In the genomic region with DNA sequence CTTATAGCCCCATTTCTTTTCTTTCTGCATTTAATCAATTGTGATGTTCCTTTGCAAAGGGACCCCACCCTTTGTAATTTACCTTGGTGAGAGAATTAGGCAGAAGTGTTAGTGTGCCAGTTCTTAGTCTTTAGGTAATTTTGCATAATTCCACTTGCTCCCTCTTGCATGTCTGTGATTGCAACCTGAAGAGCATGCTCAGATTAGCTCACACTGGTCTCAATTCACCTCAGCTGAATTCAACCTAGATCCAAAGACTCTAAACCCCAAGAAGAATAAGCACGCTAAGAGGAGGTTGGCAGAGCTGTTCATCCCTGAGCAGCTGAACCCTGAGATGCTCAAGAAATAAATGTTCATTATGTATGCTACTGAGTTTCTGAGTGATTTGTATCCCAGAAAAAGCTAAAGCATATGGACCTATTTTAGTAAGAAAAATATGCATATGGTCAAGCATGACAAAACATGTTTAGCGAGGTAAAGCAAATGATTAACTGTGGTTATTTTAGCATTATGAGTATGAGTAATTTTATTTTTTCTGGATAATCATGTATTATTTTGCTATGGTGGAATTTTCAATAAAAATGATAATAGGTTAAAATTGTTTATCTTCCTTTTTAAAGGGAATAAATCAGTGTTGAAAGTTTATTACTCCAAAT, we compare ENCODE assay signal across 26 cellular contexts.
DNase-seq lines count a peak whose midpoint lies in the region; ATAC-seq and TF ChIP-seq lines count a peak whose summit lies in the region.
"Had no signal": no experiment of that assay in that cellular context is flagged by ENCODE, and none has a peak within 500 bp of the region (broad histone marks: within the 10 kb centered on the region; RNA-seq: fewer than 3 reads in every experiment).

No MANE protein-coding gene starts in this region.

- WGBS in mammary epithelial cell (ENCODE audit: low coverage, missing lambda C conversion rate): 0% methylated on average over 2 of the region's 2 CpGs
- 46 to 47% methylated on average over 2 of the region's 2 CpGs for WGBS in upper lobe of left lung, 2 donors

- H3K4me1 ChIP-seq in mammary epithelial cell (ENCODE audit: insufficient read depth, low read length) (no peaks in the 10 kb centered on the region), upper lobe of left lung (no peaks in the 10 kb centered on the region)
- H3K4me1 ChIP-seq: breast epithelium had no signal

- no peak overlapping the region for H2AFZ ChIP-seq in mammary epithelial cell (ENCODE audit: low read depth, low read length)

- no peak for TF ChIP-seq EP300 in upper lobe of left lung (IDR thresholded peaks at IDR 0.05)

- H3K36me3 Mint-ChIP-seq in MCF 10A (ENCODE audit: insufficient read depth, unreplicated experiment): no peaks in the 10 kb centered on the region
- H3K36me3 Mint-ChIP-seq in activated naive CD8-positive, alpha-beta T cell treated with anti-CD3 and anti-CD28 coated beads, Interleukin-2, amount 50 U/mL, for 24 hours (ENCODE audit: low read depth): no peaks in the 10 kb centered on the region
- H3K36me3 Mint-ChIP-seq: activated CD8-positive, alpha-beta memory T cell treated with anti-CD3 and anti-CD28 coated beads, Interleukin-2, amount 10 ng/mL, durations not matched to agents 7 days and 5 days; activated naive CD4-positive, alpha-beta T cell treated with anti-CD3 and anti-CD28 coated beads, Interleukin-2, amount 10 ng/mL, durations not matched to agents 7 days and 5 days; naive B cell had no signal

- H3K9me3 ChIP-seq in mammary epithelial cell (replicated peaks; ENCODE audit: insufficient read depth, low read length): no peaks in the 10 kb centered on the region
- H3K9me3 ChIP-seq in upper lobe of left lung: peaks cover 0 to 4% (median 0%) of the 10 kb centered on the region in 4 donors
- H3K9me3 ChIP-seq: breast epithelium had no signal

- no peak overlapping the region for H3K27ac Mint-ChIP-seq in MCF 10A (ENCODE audit: low read depth, unreplicated experiment)
- no peak overlapping the region for H3K27ac Mint-ChIP-seq in activated naive CD8-positive, alpha-beta T cell treated with anti-CD3 and anti-CD28 coated beads, Interleukin-2, amount 50 U/mL, for 24 hours
- H3K27ac Mint-ChIP-seq: activated CD8-positive, alpha-beta memory T cell treated with anti-CD3 and anti-CD28 coated beads, Interleukin-2, amount 10 ng/mL, durations not matched to agents 7 days and 5 days; activated naive CD4-positive, alpha-beta T cell treated with anti-CD3 and anti-CD28 coated beads, Interleukin-2, amount 10 ng/mL, durations not matched to agents 7 days and 5 days; B cell; naive B cell had no signal

- ATAC-seq in HG02970 (IDR thresholded peaks at IDR 0.05; ENCODE audit: low FRiP score, unreplicated experiment) (peak; percentile 50), upper lobe of left lung (ENCODE audit: low FRiP score in 2 of 2) (no peak)
- no peak for ATAC-seq in activated naive CD8-positive, alpha-beta T cell treated with anti-CD3 and anti-CD28 coated beads, Interleukin-2, amount 50 U/mL, for 24 hours
- ATAC-seq: activated CD8-positive, alpha-beta memory T cell treated with anti-CD3 and anti-CD28 coated beads, Interleukin-2, amount 10 ng/mL, durations not matched to agents 7 days and 5 days; esophagus mucosa had no signal

- H3K4me3 Mint-ChIP-seq in MCF 10A (ENCODE audit: unreplicated experiment): no peak overlapping the region
- H3K4me3 Mint-ChIP-seq in activated naive CD8-positive, alpha-beta T cell treated with anti-CD3 and anti-CD28 coated beads, Interleukin-2, amount 50 U/mL, for 24 hours: no peak overlapping the region
- H3K4me3 Mint-ChIP-seq: activated CD8-positive, alpha-beta memory T cell treated with anti-CD3 and anti-CD28 coated beads, Interleukin-2, amount 10 ng/mL, durations not matched to agents 7 days and 5 days; activated naive CD4-positive, alpha-beta T cell treated with anti-CD3 and anti-CD28 coated beads, Interleukin-2, amount 10 ng/mL, durations not matched to agents 7 days and 5 days; B cell; naive B cell had no signal

- no peaks in the 10 kb centered on the region for H3K79me2 ChIP-seq in mammary epithelial cell (ENCODE audit: insufficient read depth, low read length)

- no peak for TF ChIP-seq POLR2A in upper lobe of left lung (IDR thresholded peaks at IDR 0.05)

- CTCF ChIA-PET in mammary epithelial cell (lab: Charles Lee; ENCODE audit: low non-redundant PET): interaction anchor here (0.5 to 0.8 kb wide), 2 partner anchors 176 to 669 kb away, joined by 7 read pairs; no protein-coding TSS in a partner anchor
- CTCF ChIA-PET in MCF 10A (lab: Yijun Ruan, JAX): no interaction called here

- no peaks in the 10 kb centered on the region for H3K27me3 Mint-ChIP-seq in MCF 10A (ENCODE audit: insufficient read depth, unreplicated experiment)
- no peaks in the 10 kb centered on the region for H3K27me3 Mint-ChIP-seq in activated naive CD8-positive, alpha-beta T cell treated with anti-CD3 and anti-CD28 coated beads, Interleukin-2, amount 50 U/mL, for 24 hours
- H3K27me3 Mint-ChIP-seq: activated CD8-positive, alpha-beta memory T cell treated with anti-CD3 and anti-CD28 coated beads, Interleukin-2, amount 10 ng/mL, durations not matched to agents 7 days and 5 days; activated naive CD4-positive, alpha-beta T cell treated with anti-CD3 and anti-CD28 coated beads, Interleukin-2, amount 10 ng/mL, durations not matched to agents 7 days and 5 days; B cell; naive B cell had no signal

- intact Hi-C loops in mammary epithelial cell (cut with micrococcal nuclease): no loop called here
- intact Hi-C loops in MCF 10A (cut with micrococcal nuclease): no loop called here

- no peak overlapping the region for H3K27ac ChIP-seq in mammary epithelial cell (ENCODE audit: insufficient read depth, low read depth, low read length)
- H3K27ac ChIP-seq in upper lobe of left lung: no peak overlapping the region
- H3K27ac ChIP-seq: breast epithelium, skin epidermis, WERI-Rb-1 had no signal

- no peaks in the 10 kb centered on the region for H3K9me3 Mint-ChIP-seq in MCF 10A (ENCODE audit: unreplicated experiment)
- H3K9me3 Mint-ChIP-seq in activated naive CD8-positive, alpha-beta T cell treated with anti-CD3 and anti-CD28 coated beads, Interleukin-2, amount 50 U/mL, for 24 hours: peaks cover 10% of the 10 kb centered on the region
- H3K9me3 Mint-ChIP-seq: activated naive CD4-positive, alpha-beta T cell treated with anti-CD3 and anti-CD28 coated beads, Interleukin-2, amount 10 ng/mL, durations not matched to agents 7 days and 5 days; naive B cell had no signal

- dilution Hi-C loops in mammary epithelial cell (cut with HindIII; ENCODE audit: low sequenced_read_pairs): no loop called here

- no peak overlapping the region for H3K4me3 ChIP-seq in mammary epithelial cell (replicated peaks in 1 of 3; ENCODE audit: insufficient read depth in 1 of 3, low read depth in 2 of 3, low read length in 3 of 3)
- no peak overlapping the region for H3K4me3 ChIP-seq in upper lobe of left lung
- H3K4me3 ChIP-seq: breast epithelium, skin epidermis had no signal

- H3K9ac ChIP-seq in mammary epithelial cell (ENCODE audit: insufficient read depth, low read length): no peak overlapping the region

- DNase-seq in mammary epithelial cell (peak; percentile 1), MCF 10A (ENCODE audit: unreplicated experiment) (no peak), NCI-H1694 treated with DMSO at 0.1 percent for 48 hours (lab: John Stamatoyannopoulos, UW) (peak; percentile 81), upper lobe of left lung (no peak), kidney glomerular epithelial cell (lab: John Stamatoyannopoulos, UW) (no peak), NCI-H345 (lab: John Stamatoyannopoulos, UW) (no peak)
- DNase-seq in activated naive CD8-positive, alpha-beta T cell treated with anti-CD3 and anti-CD28 coated beads, Interleukin-2, amount 50 U/mL, for 24 hours: no peak
- DNase-seq: activated CD4-positive, alpha-beta T cell treated with anti-CD3 and anti-CD28 coated beads, Interleukin-2, amount 50 U/mL, for 1 hour; activated CD8-positive, alpha-beta memory T cell treated with anti-CD3 and anti-CD28 coated beads, Interleukin-2, amount 10 ng/mL, durations not matched to agents 7 days and 5 days; activated naive CD4-positive, alpha-beta T cell treated with anti-CD3 and anti-CD28 coated beads, Interleukin-2, amount 10 ng/mL, durations not matched to agents 7 days and 5 days; amygdala; DMS79; effector memory CD4-positive, alpha-beta T cell; foreskin melanocyte; GF-D8; naive B cell; NCI-H1092 treated with DMSO at 0.1 percent for 48 hours; NCI-H2029; nucleus accumbens; trophoblast cell; WERI-Rb-1 had no signal

- no peaks in the 10 kb centered on the region for H3K36me3 ChIP-seq in mammary epithelial cell (ENCODE audit: insufficient read depth, low read length)
- no peaks in the 10 kb centered on the region for H3K36me3 ChIP-seq in upper lobe of left lung
- H3K36me3 ChIP-seq: breast epithelium, WERI-Rb-1 had no signal

- H3K27me3 ChIP-seq in mammary epithelial cell (ENCODE audit: insufficient read depth, low read length) (no peaks in the 10 kb centered on the region), upper lobe of left lung (no peaks in the 10 kb centered on the region)
- H3K27me3 ChIP-seq: breast epithelium had no signal

- H3K4me1 Mint-ChIP-seq in MCF 10A (ENCODE audit: insufficient read depth, unreplicated experiment): peaks cover 5% of the 10 kb centered on the region
- no peaks in the 10 kb centered on the region for H3K4me1 Mint-ChIP-seq in activated naive CD8-positive, alpha-beta T cell treated with anti-CD3 and anti-CD28 coated beads, Interleukin-2, amount 50 U/mL, for 24 hours
- H3K4me1 Mint-ChIP-seq: activated CD8-positive, alpha-beta memory T cell treated with anti-CD3 and anti-CD28 coated beads, Interleukin-2, amount 10 ng/mL, durations not matched to agents 7 days and 5 days; activated naive CD4-positive, alpha-beta T cell treated with anti-CD3 and anti-CD28 coated beads, Interleukin-2, amount 10 ng/mL, durations not matched to agents 7 days and 5 days; B cell; naive B cell had no signal

- no peaks in the 10 kb centered on the region for H4K20me1 ChIP-seq in mammary epithelial cell (ENCODE audit: insufficient read depth, low read length)

- TF ChIP-seq CTCF in mammary epithelial cell (conservative IDR thresholded peaks at IDR 0.05 in 1 of 2, IDR thresholded peaks at IDR 0.05 in 1 of 2; ENCODE audit: extremely low read depth in 1 of 2, insufficient read depth in 1 of 2, low read depth in 1 of 2, low read length in 2 of 2) (no peak), MCF 10A (IDR thresholded peaks at IDR 0.05; ENCODE audit: unreplicated experiment) (no peak), upper lobe of left lung (IDR thresholded peaks at IDR 0.05) (no peak)

- in situ Hi-C loops in mammary epithelial cell (cut with MboI; ENCODE audit: low sequenced_read_pairs in 2 of 2): loop anchor here in 1 of 2 donors (25.0 kb wide), 1 partner anchor 314 kb away; no protein-coding TSS in a partner anchor

- POLR2A ChIA-PET in MCF 10A (lab: Yijun Ruan, JAX): no interaction called here

- no peak overlapping the region for H3K4me2 ChIP-seq in mammary epithelial cell (ENCODE audit: insufficient read depth, low read depth, low read length)

- no TSS peak for BruUV-seq in mammary epithelial cell (replicated peaks; lab: Mats Ljungman, UMichigan)
- no TSS peak for BruUV-seq in MCF 10A (replicated peaks; lab: Mats Ljungman, UMichigan)

Comparison
In these comparisons a context has a peak if more than half of its experiments do, and no peak if none do; other contexts are left out.
1. DNase-seq: peak in mammary epithelial cell (single experiment) and NCI-H1694 treated with DMSO at 0.1 percent for 48 hours (single experiment); none in MCF 10A (single experiment), upper lobe of left lung (0 of 2), activated naive CD8-positive, alpha-beta T cell treated with anti-CD3 and anti-CD28 coated beads, Interleukin-2, amount 50 U/mL, for 24 hours (single experiment), kidney glomerular epithelial cell (single experiment) and NCI-H345 (single experiment).